In the genomic region with DNA sequence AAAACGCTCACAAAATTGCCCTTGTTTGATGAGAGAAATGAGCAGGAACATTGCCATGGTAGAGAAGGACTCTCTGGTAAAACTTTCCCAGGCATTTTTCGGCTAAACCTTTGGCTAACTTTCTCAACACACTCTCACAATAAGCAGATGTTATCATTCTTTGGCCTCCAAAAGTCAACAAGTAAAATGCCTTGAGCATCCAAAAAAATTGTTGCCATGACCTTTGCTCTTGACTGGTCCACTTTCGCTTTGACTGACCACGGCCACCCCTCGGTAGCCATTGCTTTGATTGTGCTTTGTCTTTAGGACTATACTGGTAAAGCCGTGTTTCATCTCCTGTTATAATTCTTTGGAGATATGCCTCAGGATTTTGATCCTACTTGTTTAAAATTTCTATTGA, we compare ENCODE assay signal across 21 cellular contexts.
"Had no signal": no experiment of that assay in that cellular context is flagged by ENCODE, and none has a peak within 500 bp of the region (broad histone marks: within the 10 kb centered on the region; RNA-seq: fewer than 3 reads in every experiment).

No MANE protein-coding gene starts in this region.

- H3K9me3 ChIP-seq: SK-N-SH had no signal

- H3K4me2 ChIP-seq: KMS-11, SK-N-SH had no signal

- DNase-seq: Kasumi-1, MV-4-11, NCI-H1048, NCI-H1105, NCI-H1417, NCI-H1436 treated with DMSO at 0.1 percent for 48 hours, NCI-H1694, NCI-H187 treated with DMSO at 0.1 percent for 48 hours, NCI-H2029 treated with DMSO at 0.1 percent for 48 hours, NCI-H2171 treated with DMSO at 0.1 percent for 48 hours, NCI-H345, NCI-H524, NCI-H526 treated with DMSO at 0.1 percent for 48 hours, NCI-H748 treated with DMSO at 0.1 percent for 48 hours, SHP77, SK-N-SH, SW 1271 had no signal

- FAIRE-seq: K562, RCC 7860 had no signal

- H3K9ac ChIP-seq: KMS-11, SK-N-SH had no signal

- H3K4me3 ChIP-seq: K562 had no signal

- ATAC-seq: K562 had no signal

- H3K27ac ChIP-seq: KMS-11, RWPE1 had no signal
